In the genomic region with DNA sequence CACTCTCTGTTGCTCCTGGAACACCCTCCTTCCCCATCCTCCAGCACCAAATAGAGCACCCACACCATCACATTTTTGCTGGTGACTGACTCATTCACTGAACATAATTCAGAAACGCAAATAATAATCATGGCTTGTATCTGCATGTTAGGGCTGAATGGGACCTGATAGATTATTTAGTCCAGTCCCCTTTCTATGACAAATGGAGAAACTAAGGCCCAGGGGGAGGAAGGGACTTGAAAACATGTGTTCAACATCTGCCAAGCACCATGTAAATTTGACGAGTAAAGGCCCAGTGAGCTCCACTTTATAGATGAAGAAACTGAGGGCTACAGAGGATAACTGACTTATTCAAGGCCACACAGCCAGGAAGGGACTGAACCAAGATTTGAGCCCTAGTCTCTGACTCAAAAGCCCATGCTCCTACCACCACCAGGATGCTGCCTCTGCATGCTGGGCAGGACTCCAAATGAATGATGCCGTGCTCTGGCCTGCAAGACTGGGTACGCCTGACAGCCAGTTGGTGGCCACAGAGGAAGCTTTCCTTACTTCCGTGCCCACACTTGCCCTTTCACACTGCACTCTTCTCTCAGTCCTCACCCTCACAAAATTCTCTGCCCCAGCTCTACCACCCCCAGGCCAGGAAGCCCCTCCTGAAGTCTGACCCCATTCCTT, we compare ENCODE assay signal across 27 cellular contexts.
DNase-seq lines count a peak whose midpoint lies in the region; ATAC-seq and TF ChIP-seq lines count a peak whose summit lies in the region.
"Had no signal": no experiment of that assay in that cellular context is flagged by ENCODE, and none has a peak within 500 bp of the region (broad histone marks: within the 10 kb centered on the region; RNA-seq: fewer than 3 reads in every experiment).

No MANE protein-coding gene starts in this region.

- H3K27me3 ChIP-seq in GM23248 (replicated peaks; ENCODE audit: insufficient read depth), result no peaks in the 10 kb centered on the region
- H3K27me3 ChIP-seq: Peyer's patch, upper lobe of left lung had no signal

- H3K79me2 ChIP-seq in GM23248 (ENCODE audit: insufficient read depth), result no peaks in the 10 kb centered on the region

- no peaks in the 10 kb centered on the region for H3K9me2 ChIP-seq in GM23248 (ENCODE audit: insufficient read depth)

- H3K4me3 ChIP-seq in GM23248, result no peak overlapping the region
- H3K4me3 ChIP-seq: heart right ventricle, Peyer's patch, smooth muscle cell, upper lobe of left lung had no signal

- H3K4me3 Mint-ChIP-seq in brain (no peak overlapping the region), CD14-positive monocyte (no peak overlapping the region)
- H3K4me3 Mint-ChIP-seq: activated CD4-positive, alpha-beta T cell treated with anti-CD3 and anti-CD28 coated beads, Interleukin-2, amount 10 ng/mL, durations not matched to agents 24 days and 14 days; activated T-cell treated with anti-CD3 and anti-CD28 coated beads, Interleukin-2, amount 50 U/mL, for 72 hours; endodermal cell; nephron had no signal

- H3F3A ChIP-seq in GM23248 (ENCODE audit: insufficient read depth), result no peaks in the 10 kb centered on the region

- no peaks in the 10 kb centered on the region for H3K4me1 ChIP-seq in GM23248 (ENCODE audit: insufficient read depth)
- H3K4me1 ChIP-seq: heart right ventricle, Peyer's patch, upper lobe of left lung had no signal

- no peak overlapping the region for H3K4me2 ChIP-seq in GM23248 (ENCODE audit: unreplicated experiment)
- H3K4me2 ChIP-seq: smooth muscle cell had no signal

- H3K9ac ChIP-seq in GM23248, result no peak overlapping the region

- no peaks in the 10 kb centered on the region for H3K36me3 ChIP-seq in GM23248 (ENCODE audit: low read depth)
- H3K36me3 ChIP-seq: heart right ventricle, Peyer's patch, upper lobe of left lung, WERI-Rb-1 had no signal

- H3K9me3 Mint-ChIP-seq in brain (peaks cover 0 to 6% (median 0%) of the 10 kb centered on the region in 5 experiments), CD14-positive monocyte (peaks cover 0 to 2% (median 0%) of the 10 kb centered on the region in 7 donors)
- H3K9me3 Mint-ChIP-seq: activated CD4-positive, alpha-beta T cell treated with anti-CD3 and anti-CD28 coated beads, Interleukin-2, amount 10 ng/mL, durations not matched to agents 24 days and 14 days; activated T-cell treated with anti-CD3 and anti-CD28 coated beads, Interleukin-2, amount 50 U/mL, for 72 hours had no signal

- no peaks in the 10 kb centered on the region for H3K27me3 Mint-ChIP-seq in brain
- peaks cover 2 to 8% (median 4%) of the 10 kb centered on the region in 3 donors for H3K27me3 Mint-ChIP-seq in CD14-positive monocyte (ENCODE audit: low read depth in 3 of 3)
- H3K27me3 Mint-ChIP-seq: activated CD4-positive, alpha-beta T cell treated with anti-CD3 and anti-CD28 coated beads, Interleukin-2, amount 10 ng/mL, durations not matched to agents 24 days and 14 days had no signal

- TF ChIP-seq CTCF in brain (conservative IDR thresholded peaks at IDR 0.05) (no peak), CD14-positive monocyte (IDR thresholded peaks at IDR 0.05) (no peak)

- in situ Hi-C loops in GM23248 (cut with MboI), result no loop called here

- ATAC-seq in HG03025 (IDR thresholded peaks at IDR 0.05; ENCODE audit: low FRiP score, unreplicated experiment) (no peak), GM18502 (IDR thresholded peaks at IDR 0.05; ENCODE audit: poor library complexity, unreplicated experiment) (no peak)
- ATAC-seq: activated T-cell treated with anti-CD3 and anti-CD28 coated beads, Interleukin-2, amount 50 U/mL, for 72 hours had no signal

- no peak overlapping the region for H2AFZ ChIP-seq in GM23248

- H4K20me1 ChIP-seq in GM23248 (ENCODE audit: insufficient read depth), result no peaks in the 10 kb centered on the region

- 45 to 47% methylated on average over 4 to 5 of the region's 5 CpGs for WGBS in GM23248 (ENCODE audit: low coverage in 1 of 2, low lambda C conversion rate in 2 of 2, missing lambda C conversion rate in 2 of 2), 2 experiments

- intact Hi-C loops in CD14-positive monocyte (cut with micrococcal nuclease), result no loop called here

- DNase-seq in AG20443 (ENCODE audit: low spot score), result peak; percentile 55
- DNase-seq in GM23248, result peak; percentile 69
- peak; percentile 5 for DNase-seq in fibroblast of the conjunctiva (ENCODE audit: low read depth)
- no peak for DNase-seq in NCI-H526 treated with DMSO at 0.1 percent for 48 hours (lab: John Stamatoyannopoulos, UW)
- no peak for DNase-seq in CD14-positive monocyte (ENCODE audit: low spot score)
- DNase-seq: activated CD4-positive, alpha-beta T cell treated with anti-CD3 and anti-CD28 coated beads, Interleukin-2, amount 10 ng/mL, durations not matched to agents 24 days and 14 days; activated naive CD4-positive, alpha-beta T cell treated with Interleukin-2 at 50 U/mL for 16 hours; activated T-cell treated with anti-CD3 and anti-CD28 coated beads, Interleukin-2, amount 50 U/mL, for 72 hours; caudate nucleus; DND-41; endodermal cell; foreskin fibroblast; heart right ventricle; midbrain; MM.1S; NCI-H1436; NCI-H510A treated with DMSO at 0.1 percent for 48 hours; Peyer's patch; retina; stimulated activated CD4-positive, alpha-beta T cell treated with anti-CD3 and anti-CD28 coated beads, Interleukin-2, amount 100 ng/mL, for 24 hours; upper lobe of left lung; WERI-Rb-1 had no signal

- H3K27ac Mint-ChIP-seq in brain (peak overlapping the region in 4 of 5 experiments; percentile 48 to 93 (median 72)), CD14-positive monocyte (no peak overlapping the region)
- H3K27ac Mint-ChIP-seq: activated CD4-positive, alpha-beta T cell treated with anti-CD3 and anti-CD28 coated beads, Interleukin-2, amount 10 ng/mL, durations not matched to agents 24 days and 14 days; activated T-cell treated with anti-CD3 and anti-CD28 coated beads, Interleukin-2, amount 50 U/mL, for 72 hours; endodermal cell had no signal

- H3K9me3 ChIP-seq in GM23248 (ENCODE audit: low read depth), result no peaks in the 10 kb centered on the region
- H3K9me3 ChIP-seq: heart right ventricle, Peyer's patch, upper lobe of left lung had no signal

- H3K4me1 Mint-ChIP-seq in brain (peaks cover 46% of the 10 kb centered on the region), CD14-positive monocyte (no peaks in the 10 kb centered on the region)
- H3K4me1 Mint-ChIP-seq: activated CD4-positive, alpha-beta T cell treated with anti-CD3 and anti-CD28 coated beads, Interleukin-2, amount 10 ng/mL, durations not matched to agents 24 days and 14 days; endodermal cell had no signal

- no peak overlapping the region for H3K27ac ChIP-seq in GM23248
- H3K27ac ChIP-seq: heart right ventricle, Peyer's patch, upper lobe of left lung, WERI-Rb-1 had no signal

- H3K36me3 Mint-ChIP-seq in brain (no peaks in the 10 kb centered on the region), CD14-positive monocyte (no peaks in the 10 kb centered on the region)

Comparison
In these comparisons a context has a peak if more than half of its experiments do, and no peak if none do; other contexts are left out.
1. DNase-seq: peak in AG20443 (single experiment), GM23248 (single experiment) and fibroblast of the conjunctiva (single experiment); none in NCI-H526 treated with DMSO at 0.1 percent for 48 hours (single experiment) and CD14-positive monocyte (single experiment).
2. H3K27ac Mint-ChIP-seq: peak in brain (4 of 5); none in CD14-positive monocyte (0 of 7).